In the genomic region with DNA sequence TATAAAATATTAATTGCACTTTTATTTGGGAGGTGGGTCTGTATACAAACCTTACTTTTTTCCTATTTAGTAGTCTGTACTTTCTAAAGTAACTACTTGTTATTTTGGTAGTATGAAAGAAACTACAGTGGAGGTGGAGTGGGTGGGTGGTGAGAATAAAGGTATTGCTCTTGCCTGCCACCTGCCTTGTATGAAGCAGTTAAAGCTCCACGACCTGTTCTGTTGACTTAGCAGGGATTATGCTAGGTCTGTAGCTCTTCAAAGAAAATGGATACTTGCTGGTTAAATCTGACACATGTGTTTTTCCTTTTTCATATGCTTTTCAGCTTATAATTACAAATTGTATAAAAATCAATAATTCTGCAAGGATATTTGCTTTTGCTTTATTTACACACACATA, we compare ENCODE assay signal across 25 cellular contexts.
DNase-seq lines count a peak whose midpoint lies in the region; ATAC-seq, FAIRE-seq and TF ChIP-seq lines count a peak whose summit lies in the region.
"Had no signal": no experiment of that assay in that cellular context is flagged by ENCODE, and none has a peak within 500 bp of the region (broad histone marks: within the 10 kb centered on the region; RNA-seq: fewer than 3 reads in every experiment).

No MANE protein-coding gene starts in this region.

- in situ Hi-C loops in HepG2 (cut with HindIII; ENCODE audit: extremely low pct_ligation_motif_present, low pct_unique_long_range_greater_than_20kb): no loop called here

- H3K4me3 ChIP-seq in HepG2 (replicated peaks in 1 of 3; ENCODE audit: insufficient read depth in 1 of 3, low read depth in 2 of 3, low read length in 3 of 3): no peak overlapping the region
- H3K4me3 ChIP-seq: hepatocyte, lower lobe of right lung, neural progenitor cell, prostate gland, uterus had no signal

- TF ChIP-seq EP300 in HepG2 (IDR thresholded peaks at IDR 0.05; ENCODE audit: low read depth in 2 of 2, low read length in 2 of 2): no peak
- no peak for TF ChIP-seq EP300 in HepG2 (CRISPR knock-in tag; IDR thresholded peaks at IDR 0.05; ENCODE audit: borderline replicate concordance)

- TF ChIP-seq POLR2A in HepG2 (IDR thresholded peaks at IDR 0.05; ENCODE audit: insufficient read depth in 1 of 2, low read depth in 2 of 2, low read length in 2 of 2): no peak

- H3K9me3 ChIP-seq in HepG2 (ENCODE audit: low read length): peaks cover 4% of the 10 kb centered on the region; the same call in 1 of the 2 replicates
- H3K9me3 ChIP-seq: lower lobe of right lung, prostate gland, uterus had no signal

- H4K20me1 ChIP-seq in HepG2 (ENCODE audit: insufficient read depth, low read length): no peaks in the 10 kb centered on the region

- H3K4me2 ChIP-seq in HepG2 (ENCODE audit: low read depth, low read length): no peak overlapping the region
- H3K4me2 ChIP-seq: hepatocyte, neural progenitor cell had no signal

- POLR2A ChIA-PET in HepG2 (lab: Yijun Ruan, JAX): no interaction called here

- H3K36me3 ChIP-seq in HepG2 (replicated peaks in 1 of 2; ENCODE audit: control insufficient read depth in 1 of 2, insufficient read depth in 2 of 2, low read length in 2 of 2): no peaks in the 10 kb centered on the region
- H3K36me3 ChIP-seq: lower lobe of right lung, prostate gland, uterus had no signal

- WGBS in HepG2 (ENCODE audit: low lambda C conversion rate): 5% methylated on average over 1 of the region's 1 CpG

- H2AFZ ChIP-seq in HepG2 (ENCODE audit: low read length): no peak overlapping the region
- H2AFZ ChIP-seq: hepatocyte, neural progenitor cell had no signal

- no peaks in the 10 kb centered on the region for H3K79me2 ChIP-seq in HepG2 (ENCODE audit: insufficient read depth, low read length)
- H3K79me2 ChIP-seq: hepatocyte had no signal

- no peak overlapping the region for H3K27ac ChIP-seq in HepG2 (ENCODE audit: extremely low read length, insufficient read depth, low read length)
- H3K27ac ChIP-seq: hepatocyte, lower lobe of right lung, neural progenitor cell, prostate gland, uterus had no signal

- DNase-seq in DMS53 treated with DMSO at 0.1 percent for 48 hours (lab: John Stamatoyannopoulos, UW; ENCODE audit: unreplicated experiment) (peak; percentile 16), NCI-H146 treated with DMSO at 0.1 percent for 48 hours (lab: John Stamatoyannopoulos, UW; ENCODE audit: unreplicated experiment) (peak; percentile 87), NCI-H748 treated with DMSO at 0.1 percent for 48 hours (lab: John Stamatoyannopoulos, UW) (peak; percentile 77), HepG2 (ENCODE audit: low spot score) (peak; percentile 30), NOMO-1 treated with DMSO at 0.1 percent for 48 hours (lab: John Stamatoyannopoulos, UW; ENCODE audit: unreplicated experiment) (no peak), left ventricle myocardium superior (no peak)
- DNase-seq: activated CD4-positive, alpha-beta T cell treated with anti-CD3 and anti-CD28 coated beads, Interleukin-2, amount 50 U/mL, for 48 hours; activated CD4-positive, CD25-positive, alpha-beta regulatory T cell; activated CD8-positive, alpha-beta memory T cell treated with anti-CD3 and anti-CD28 coated beads, Interleukin-2, amount 50 U/mL, for 48 hours; CD4-positive, alpha-beta T cell; DMS79 treated with DMSO at 0.1 percent for 48 hours; foreskin melanocyte; HCEC 1CT; lower lobe of right lung; MM.1S; NCI-H446; RPMI8226; T-helper 9 cell; uterus had no signal

- no peak for TF ChIP-seq RAD21 in HepG2 (CRISPR knock-in tag; IDR thresholded peaks at IDR 0.05)

- no TSS peak for BruUV-seq in HepG2 (replicated peaks; lab: Mats Ljungman, UMichigan)

- ATAC-seq in HepG2 (peak; percentile 76), esophagus mucosa (no peak), left ventricle myocardium superior (no peak)
- ATAC-seq: lower lobe of right lung; SK-N-SH treated with all-trans-retinoic acid at 6 μM for 48 hours; stimulated activated effector memory CD8-positive, alpha-beta T cell treated with anti-CD3 and anti-CD28 coated beads, Interleukin-12 subunit alpha, Interleukin-12 subunit beta, amount 100 ng/mL, for 72 hours had no signal

- CTCF ChIA-PET in HepG2 (lab: Yijun Ruan, JAX; ENCODE audit: low intra/inter-chr PET ratio, low total read pairs): no interaction called here

- peak; percentile 41 for TF ChIP-seq CTCF in HepG2 (CRISPR knock-in tag; IDR thresholded peaks at IDR 0.05)

- no peak for FAIRE-seq in HepG2 (lab: Jason Lieb, UNC)

- H3K4me1 ChIP-seq in HepG2 (ENCODE audit: insufficient read depth, low read length): peaks cover 21% of the 10 kb centered on the region
- H3K4me1 ChIP-seq: lower lobe of right lung, neural progenitor cell, prostate gland, uterus had no signal

- no peak overlapping the region for H3K9ac ChIP-seq in HepG2 (ENCODE audit: insufficient read depth, low read depth, low read length)
- H3K9ac ChIP-seq: neural progenitor cell had no signal

- H3K27me3 ChIP-seq in HepG2 (ENCODE audit: control insufficient read depth in 1 of 2, insufficient read depth in 2 of 2, low read length in 2 of 2): no peaks in the 10 kb centered on the region
- H3K27me3 ChIP-seq: hepatocyte, neural progenitor cell, uterus had no signal

- intact Hi-C loops in HepG2 (cut with micrococcal nuclease; ENCODE audit: unreplicated experiment): loop anchor here (2.0 kb wide), 1 partner anchor 146 kb away; no protein-coding TSS in a partner anchor
- intact Hi-C loops in left ventricle myocardium superior (cut with micrococcal nuclease): no loop called here

TF ChIP-seq in HepG2, 621 proteins besides CTCF, POLR2A, EP300 and RAD21:
- TF ChIP-seq FOXA1 (IDR thresholded peaks at IDR 0.05) (no peak), FOXA1 (CRISPR knock-in tag; IDR thresholded peaks at IDR 0.05) (peak; percentile 41; the same call in 1 of the 2 replicates), SMC3 (IDR thresholded peaks at IDR 0.05; ENCODE audit: low read length) (0 out of 2 replicates have a peak, but pooled peaks have one; percentile 11), FOXA3 (CRISPR knock-in tag; IDR thresholded peaks at IDR 0.05) (0 out of 2 replicates have a peak, but pooled peaks have one; percentile 14), STAG1 (CRISPR knock-in tag; IDR thresholded peaks at IDR 0.05) (peak; percentile 13; the same call in 1 of the 2 replicates), TBX3 (IDR thresholded peaks at IDR 0.05; ENCODE audit: borderline replicate concordance) (no peak), ZNF792 (CRISPR knock-in tag; IDR thresholded peaks at IDR 0.05) (peak; percentile 79; the same call in 1 of the 2 replicates), ZNF44 (CRISPR knock-in tag; IDR thresholded peaks at IDR 0.05) (no peak)

Comparison
In these comparisons a context has a peak if more than half of its experiments do, and no peak if none do; other contexts are left out.
1. DNase-seq: peak in DMS53 treated with DMSO at 0.1 percent for 48 hours (single experiment), NCI-H146 treated with DMSO at 0.1 percent for 48 hours (single experiment), NCI-H748 treated with DMSO at 0.1 percent for 48 hours (single experiment) and HepG2 (single experiment); none in NOMO-1 treated with DMSO at 0.1 percent for 48 hours (single experiment) and left ventricle myocardium superior (single experiment).